1 cellular context compared by ENCODE assay signal in the genomic region with DNA sequence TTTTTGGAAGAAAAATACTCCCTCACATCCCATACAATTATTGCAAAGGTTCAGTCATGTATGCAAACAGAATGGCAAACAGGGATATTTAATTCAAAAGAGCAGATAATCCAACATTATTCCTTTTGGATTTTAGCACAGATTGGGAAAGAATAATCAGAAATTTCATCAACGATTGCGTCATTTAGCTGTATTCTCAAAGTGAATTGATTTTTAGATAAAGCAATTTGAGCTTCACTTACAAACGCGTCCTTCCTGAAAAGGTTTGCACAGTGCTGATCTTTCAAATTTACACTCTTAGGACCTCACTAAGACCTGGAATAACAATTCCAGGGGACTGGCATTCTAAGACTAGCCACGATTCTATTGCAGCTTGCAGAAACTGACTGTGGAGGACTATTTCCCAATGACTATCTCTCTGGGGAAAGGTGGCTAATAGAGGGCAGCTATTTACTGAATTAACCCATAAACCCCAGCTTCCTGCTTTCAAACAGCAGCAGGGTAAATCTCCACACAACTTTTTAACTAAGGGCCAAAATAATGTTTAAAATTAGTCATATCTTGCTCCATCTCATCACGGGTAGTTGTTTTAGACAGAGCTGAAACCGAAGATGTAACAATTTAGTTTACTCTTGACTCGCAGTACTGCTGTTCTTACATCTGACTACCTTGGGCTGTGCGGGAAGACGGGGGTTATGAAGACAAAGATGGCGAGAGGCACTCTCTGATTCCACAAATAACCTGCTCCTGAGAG.
A peak's percentile ranks its signal among the peaks of the same experiment; 100 is the strongest.
TF ChIP-seq lines count a peak whose summit lies in the region.

No MANE protein-coding gene starts in this region.

TF ChIP-seq in HepG2, 621 proteins besides CTCF, POLR2A, EP300 and RAD21 (continued from another document):
- TF ChIP-seq, protein P1, sequence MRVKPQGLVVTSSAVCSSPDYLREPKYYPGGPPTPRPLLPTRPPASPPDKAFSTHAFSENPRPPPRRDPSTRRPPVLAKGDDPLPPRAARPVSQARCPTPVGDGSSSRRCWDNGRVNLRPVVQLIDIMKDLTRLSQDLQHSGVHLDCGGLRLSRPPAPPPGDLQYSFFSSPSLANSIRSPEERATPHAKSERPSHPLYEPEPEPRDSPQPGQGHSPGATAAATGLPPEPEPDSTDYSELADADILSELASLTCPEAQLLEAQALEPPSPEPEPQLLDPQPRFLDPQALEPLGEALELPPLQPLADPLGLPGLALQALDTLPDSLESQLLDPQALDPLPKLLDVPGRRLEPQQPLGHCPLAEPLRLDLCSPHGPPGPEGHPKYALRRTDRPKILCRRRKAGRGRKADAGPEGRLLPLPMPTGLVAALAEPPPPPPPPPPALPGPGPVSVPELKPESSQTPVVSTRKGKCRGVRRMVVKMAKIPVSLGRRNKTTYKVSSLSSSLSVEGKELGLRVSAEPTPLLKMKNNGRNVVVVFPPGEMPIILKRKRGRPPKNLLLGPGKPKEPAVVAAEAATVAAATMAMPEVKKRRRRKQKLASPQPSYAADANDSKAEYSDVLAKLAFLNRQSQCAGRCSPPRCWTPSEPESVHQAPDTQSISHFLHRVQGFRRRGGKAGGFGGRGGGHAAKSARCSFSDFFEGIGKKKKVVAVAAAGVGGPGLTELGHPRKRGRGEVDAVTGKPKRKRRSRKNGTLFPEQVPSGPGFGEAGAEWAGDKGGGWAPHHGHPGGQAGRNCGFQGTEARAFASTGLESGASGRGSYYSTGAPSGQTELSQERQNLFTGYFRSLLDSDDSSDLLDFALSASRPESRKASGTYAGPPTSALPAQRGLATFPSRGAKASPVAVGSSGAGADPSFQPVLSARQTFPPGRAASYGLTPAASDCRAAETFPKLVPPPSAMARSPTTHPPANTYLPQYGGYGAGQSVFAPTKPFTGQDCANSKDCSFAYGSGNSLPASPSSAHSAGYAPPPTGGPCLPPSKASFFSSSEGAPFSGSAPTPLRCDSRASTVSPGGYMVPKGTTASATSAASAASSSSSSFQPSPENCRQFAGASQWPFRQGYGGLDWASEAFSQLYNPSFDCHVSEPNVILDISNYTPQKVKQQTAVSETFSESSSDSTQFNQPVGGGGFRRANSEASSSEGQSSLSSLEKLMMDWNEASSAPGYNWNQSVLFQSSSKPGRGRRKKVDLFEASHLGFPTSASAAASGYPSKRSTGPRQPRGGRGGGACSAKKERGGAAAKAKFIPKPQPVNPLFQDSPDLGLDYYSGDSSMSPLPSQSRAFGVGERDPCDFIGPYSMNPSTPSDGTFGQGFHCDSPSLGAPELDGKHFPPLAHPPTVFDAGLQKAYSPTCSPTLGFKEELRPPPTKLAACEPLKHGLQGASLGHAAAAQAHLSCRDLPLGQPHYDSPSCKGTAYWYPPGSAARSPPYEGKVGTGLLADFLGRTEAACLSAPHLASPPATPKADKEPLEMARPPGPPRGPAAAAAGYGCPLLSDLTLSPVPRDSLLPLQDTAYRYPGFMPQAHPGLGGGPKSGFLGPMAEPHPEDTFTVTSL (CRISPR knock-in tag; IDR thresholded peaks at IDR 0.05; ENCODE audit: borderline replicate concordance), result no peak
- TF ChIP-seq NR1H2 (CRISPR knock-in tag; IDR thresholded peaks at IDR 0.05; ENCODE audit: borderline replicate concordance, low read depth), result no peak
- TF ChIP-seq ZNF282 (IDR thresholded peaks at IDR 0.05; ENCODE audit: partially characterized antibody), result no peak
- no peak for TF ChIP-seq JDP2 (CRISPR knock-in tag; IDR thresholded peaks at IDR 0.05; ENCODE audit: borderline replicate concordance)
- TF ChIP-seq, protein P2, sequence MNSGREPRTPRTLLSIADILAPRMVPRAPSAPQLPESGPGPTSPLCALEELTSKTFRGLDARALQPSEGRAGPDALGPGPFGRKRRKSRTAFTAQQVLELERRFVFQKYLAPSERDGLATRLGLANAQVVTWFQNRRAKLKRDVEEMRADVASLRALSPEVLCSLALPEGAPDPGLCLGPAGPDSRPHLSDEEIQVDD (CRISPR knock-in tag; IDR thresholded peaks at IDR 0.05; ENCODE audit: borderline replicate concordance), result no peak
- no peak for TF ChIP-seq HHEX (CRISPR knock-in tag; IDR thresholded peaks at IDR 0.05)
- no peak for TF ChIP-seq ZNF747 (CRISPR knock-in tag; IDR thresholded peaks at IDR 0.05; ENCODE audit: borderline replicate concordance)
- peak; percentile 51 for TF ChIP-seq MED1 (CRISPR knock-in tag; IDR thresholded peaks at IDR 0.05)
- no peak for TF ChIP-seq GTF2F1 (IDR thresholded peaks at IDR 0.05; ENCODE audit: low read length)
- no peak for TF ChIP-seq NONO (IDR thresholded peaks at IDR 0.05)
- TF ChIP-seq NONO (CRISPR knock-in tag; conservative IDR thresholded peaks at IDR 0.05), result no peak; the same call in 1 of the 2 replicates
- TF ChIP-seq, protein P3, sequence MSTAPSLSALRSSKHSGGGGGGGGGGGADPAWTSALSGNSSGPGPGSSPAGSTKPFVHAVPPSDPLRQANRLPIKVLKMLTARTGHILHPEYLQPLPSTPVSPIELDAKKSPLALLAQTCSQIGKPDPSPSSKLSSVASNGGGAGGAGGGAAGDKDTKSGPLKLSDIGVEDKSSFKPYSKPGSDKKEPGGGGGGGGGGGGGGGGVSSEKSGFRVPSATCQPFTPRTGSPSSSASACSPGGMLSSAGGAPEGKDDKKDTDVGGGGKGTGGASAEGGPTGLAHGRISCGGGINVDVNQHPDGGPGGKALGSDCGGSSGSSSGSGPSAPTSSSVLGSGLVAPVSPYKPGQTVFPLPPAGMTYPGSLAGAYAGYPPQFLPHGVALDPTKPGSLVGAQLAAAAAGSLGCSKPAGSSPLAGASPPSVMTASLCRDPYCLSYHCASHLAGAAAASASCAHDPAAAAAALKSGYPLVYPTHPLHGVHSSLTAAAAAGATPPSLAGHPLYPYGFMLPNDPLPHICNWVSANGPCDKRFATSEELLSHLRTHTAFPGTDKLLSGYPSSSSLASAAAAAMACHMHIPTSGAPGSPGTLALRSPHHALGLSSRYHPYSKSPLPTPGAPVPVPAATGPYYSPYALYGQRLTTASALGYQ (CRISPR knock-in tag; IDR thresholded peaks at IDR 0.05), result no peak
- no peak for TF ChIP-seq MTA1 (CRISPR knock-in tag; IDR thresholded peaks at IDR 0.05; ENCODE audit: borderline replicate concordance)
- no peak for TF ChIP-seq SIN3A (IDR thresholded peaks at IDR 0.05; ENCODE audit: borderline replicate concordance, low read depth, low read length)
- no peak for TF ChIP-seq HOXA3 (CRISPR knock-in tag; IDR thresholded peaks at IDR 0.05)
- TF ChIP-seq ZFAT (CRISPR knock-in tag; conservative IDR thresholded peaks at IDR 0.05), result no peak
- TF ChIP-seq PHF21A (CRISPR knock-in tag; IDR thresholded peaks at IDR 0.05), result no peak
- no peak for TF ChIP-seq ZNF615 (CRISPR knock-in tag; IDR thresholded peaks at IDR 0.05; ENCODE audit: borderline replicate concordance)
- no peak for TF ChIP-seq ZNF619 (CRISPR knock-in tag; IDR thresholded peaks at IDR 0.05)
- no peak for TF ChIP-seq FLYWCH1 (CRISPR knock-in tag; IDR thresholded peaks at IDR 0.05)
